Comparison of ENCODE assay signal across 9 cellular contexts in genomic region chr9:38046669-38047300, GRCh38. TPM values are rescaled to one million over a fixed set of nuclear protein-coding genes. Genes with fewer than 3 reads are reported as not detected.
A peak's percentile ranks its signal among the peaks of the same experiment; 100 is the strongest.
DNase-seq lines count a peak whose midpoint lies in the region; ATAC-seq, FAIRE-seq and TF ChIP-seq lines count a peak whose summit lies in the region.
"Had no signal": no experiment of that assay in that cellular context is flagged by ENCODE, and none has a peak within 500 bp of the region (broad histone marks: within the 10 kb centered on the region; RNA-seq: fewer than 3 reads in every experiment).

No MANE protein-coding gene starts in this region.

- no peak for TF ChIP-seq CTCF in RWPE2 (IDR thresholded peaks at IDR 0.05; ENCODE audit: poor library complexity, severe bottlenecking)
- no peak for TF ChIP-seq CTCF in pancreas (IDR thresholded peaks at IDR 0.05)

- intact Hi-C loops in pancreas (cut with DNase I): no loop called here

- no peak overlapping the region for H3K4me3 ChIP-seq in RWPE2 (ENCODE audit: severe bottlenecking)
- H3K4me3 ChIP-seq in pancreas: peak overlapping the region in 1 of 4 donors; percentile 0

- no peaks in the 10 kb centered on the region for H3K36me3 ChIP-seq in RWPE2 (ENCODE audit: low read depth)
- no peaks in the 10 kb centered on the region for H3K36me3 ChIP-seq in pancreas

- H3K4me1 ChIP-seq in RWPE2 (ENCODE audit: insufficient read depth, poor library complexity, severe bottlenecking): peaks cover 48% of the 10 kb centered on the region
- H3K4me1 ChIP-seq in pancreas: peaks cover 21 to 51% (median 37%) of the 10 kb centered on the region in 3 donors

- H3K27me3 ChIP-seq in RWPE2 (ENCODE audit: insufficient read depth, poor library complexity, severe bottlenecking) (no peaks in the 10 kb centered on the region), pancreas (no peaks in the 10 kb centered on the region)

- peak; percentile 66 for ATAC-seq in RWPE2 (ENCODE audit: low read depth)
- peak; percentile 59 to 77 (median 65) for ATAC-seq in pancreas
- no peak for ATAC-seq in HG02970 (IDR thresholded peaks at IDR 0.05; ENCODE audit: low FRiP score, unreplicated experiment)

- peak; percentile 90 for DNase-seq in ELR (ENCODE audit: low read depth)
- DNase-seq in RWPE2 (ENCODE audit: low spot score): no peak
- DNase-seq in fibroblast of peridontal ligament (ENCODE audit: extremely low read depth): peak; percentile 45
- peak in 5 of 6 donors; percentile 67 to 82 (median 76) for DNase-seq in pancreas
- DNase-seq in NCI-H345 (lab: John Stamatoyannopoulos, UW): no peak
- no peak for DNase-seq in KG1 (lab: John Stamatoyannopoulos, UW)
- no peak for DNase-seq in stimulated activated naive CD4-positive, alpha-beta T cell treated with Interleukin-2 at 50 U/mL for 16 hours (lab: John Stamatoyannopoulos, UW)
- DNase-seq: NCI-H510A treated with DMSO at 0.1 percent for 48 hours had no signal

- H3K9me3 ChIP-seq in RWPE2 (ENCODE audit: severe bottlenecking) (no peaks in the 10 kb centered on the region), pancreas (no peaks in the 10 kb centered on the region)

- no peak for FAIRE-seq in pancreas (lab: Jason Lieb, UNC)

- H3K27ac ChIP-seq in RWPE2 (ENCODE audit: poor library complexity, severe bottlenecking): peak overlapping the region; percentile 98
- peak overlapping the region; percentile 83 to 86 (median 85) for H3K27ac ChIP-seq in pancreas

- 22 to 33% methylated on average over 7 of the region's 7 CpGs for WGBS in pancreas, 2 donors

RNA-seq across cellular contexts. Expression of gene SHB, which starts 22.2 kb away (rescaled TPM):
- total RNA-seq in pancreas: 10 to 100 TPM; 13.9 to 24.2 (median 22.7) TPM
- polyA plus RNA-seq in pancreas: 10 to 100 TPM; 11.5 to 12.4 TPM

Comparison
In these comparisons a context has a peak if more than half of its experiments do, and no peak if none do; other contexts are left out.
1. DNase-seq: peak in ELR (single experiment), fibroblast of peridontal ligament (single experiment) and pancreas (5 of 6); none in RWPE2 (single experiment), NCI-H345 (single experiment), KG1 (single experiment) and stimulated activated naive CD4-positive, alpha-beta T cell treated with Interleukin-2 at 50 U/mL for 16 hours (single experiment).